Comparison of ENCODE assay signal across 23 cellular contexts in genomic region chr2:236336575-236337464, GRCh38.
A peak's percentile ranks its signal among the peaks of the same experiment; 100 is the strongest.
DNase-seq lines count a peak whose midpoint lies in the region; ATAC-seq, FAIRE-seq and TF ChIP-seq lines count a peak whose summit lies in the region.
"Had no signal": no experiment of that assay in that cellular context is flagged by ENCODE, and none has a peak within 500 bp of the region (broad histone marks: within the 10 kb centered on the region; RNA-seq: fewer than 3 reads in every experiment).

No MANE protein-coding gene starts in this region.

- H3K9ac ChIP-seq in kidney (ENCODE audit: low read length in 2 of 2): no peak overlapping the region
- H3K9ac ChIP-seq in neural progenitor cell: no peak overlapping the region
- H3K9ac ChIP-seq: GM23248 had no signal

- intact Hi-C loops in kidney (cut with DNase I): no loop called here

- peak overlapping the region; percentile 32 to 73 for H3K27ac ChIP-seq in kidney (ENCODE audit: low read depth in 2 of 2, low read length in 2 of 2)
- no peak overlapping the region for H3K27ac ChIP-seq in neural progenitor cell
- H3K27ac ChIP-seq: GM23248, RWPE1 had no signal

- TF ChIP-seq CTCF in kidney (IDR thresholded peaks at IDR 0.05; ENCODE audit: borderline replicate concordance, extremely low read depth, insufficient read depth) (no peak), neural progenitor cell (IDR thresholded peaks at IDR 0.05) (no peak)

- no peak overlapping the region for H3K4me3 ChIP-seq in kidney (ENCODE audit: low read length in 2 of 2)
- no peak overlapping the region for H3K4me3 ChIP-seq in neural progenitor cell
- H3K4me3 ChIP-seq: GM12878, GM23248 had no signal

- no peaks in the 10 kb centered on the region for H3K9me3 Mint-ChIP-seq in stimulated activated naive CD8-positive, alpha-beta T cell treated with anti-CD3 and anti-CD28 coated beads, Interleukin-15, amount 100 ng/mL, for 72 hours
- peaks cover 14% of the 10 kb centered on the region for H3K9me3 Mint-ChIP-seq in neural progenitor cell

- DNase-seq in stimulated activated naive CD8-positive, alpha-beta T cell treated with anti-CD3 and anti-CD28 coated beads, Interleukin-15, amount 100 ng/mL, for 72 hours: no peak
- DNase-seq in stimulated activated naive CD8-positive, alpha-beta T cell treated with anti-CD3 and anti-CD28 coated beads, Interleukin-15, Interleukin-2, amounts not matched to agents 100 U/mL and 50 U/mL, for 24 hours: no peak
- DNase-seq in kidney (peak; percentile 42), neural progenitor cell (ENCODE audit: low spot score) (no peak), ecto neural progenitor cell (ENCODE audit: low spot score) (no peak), GM12891 (ENCODE audit: insufficient read length, low spot score) (no peak)
- DNase-seq: DMS 273 treated with DMSO at 0.1 percent for 48 hours, GDM1, GM23248, KG1, NCI-H1417 treated with DMSO at 0.1 percent for 48 hours, NCI-H1930, NCI-H2171, NCI-H446 treated with DMSO at 0.1 percent for 48 hours, NCI-H748 treated with DMSO at 0.1 percent for 48 hours, PC-3 had no signal

- peaks cover 3% of the 10 kb centered on the region for H3K36me3 Mint-ChIP-seq in neural progenitor cell
- H3K36me3 Mint-ChIP-seq: CD14-positive monocyte had no signal

- FAIRE-seq in kidney (lab: Jason Lieb, UNC) (no peak), GM12891 (lab: Jason Lieb, UNC) (no peak)
- FAIRE-seq: A204.1, GM12878 had no signal

- H2AFZ ChIP-seq in neural progenitor cell (replicated peaks): no peak overlapping the region
- H2AFZ ChIP-seq: GM23248 had no signal

- H3K4me1 ChIP-seq in kidney (ENCODE audit: control insufficient read depth in 1 of 2, insufficient read depth in 1 of 2, low read depth in 1 of 2, low read length in 2 of 2) (peaks cover 4 to 5% of the 10 kb centered on the region in 2 donors), neural progenitor cell (peaks cover 19% of the 10 kb centered on the region)

- peak; percentile 26 for ATAC-seq in stimulated activated naive CD8-positive, alpha-beta T cell treated with anti-CD3 and anti-CD28 coated beads, Interleukin-15, amount 100 ng/mL, for 72 hours
- no peak for ATAC-seq in stimulated activated naive CD8-positive, alpha-beta T cell treated with anti-CD3 and anti-CD28 coated beads, Interleukin-15, Interleukin-2, amounts not matched to agents 100 U/mL and 50 U/mL, for 24 hours
- no peak for ATAC-seq in HG02642 (IDR thresholded peaks at IDR 0.05; ENCODE audit: poor library complexity, unreplicated experiment)
- ATAC-seq in HG02759 (IDR thresholded peaks at IDR 0.05; ENCODE audit: unreplicated experiment): no peak
- ATAC-seq: GM12878, HCT116, PC-3 had no signal

- no peak for TF ChIP-seq POLR2A in GM12891 (IDR thresholded peaks at IDR 0.05; ENCODE audit: low read depth, low read length)

- H3K79me2 ChIP-seq in neural progenitor cell (ENCODE audit: low read depth): no peaks in the 10 kb centered on the region

- H3K27me3 Mint-ChIP-seq in stimulated activated naive CD8-positive, alpha-beta T cell treated with anti-CD3 and anti-CD28 coated beads, Interleukin-15, amount 100 ng/mL, for 72 hours: no peaks in the 10 kb centered on the region
- peaks cover 5% of the 10 kb centered on the region for H3K27me3 Mint-ChIP-seq in neural progenitor cell (ENCODE audit: insufficient read depth, low read depth)

- H3K36me3 ChIP-seq in kidney (ENCODE audit: control insufficient read depth in 1 of 2, insufficient read depth in 2 of 2, low read length in 2 of 2) (no peaks in the 10 kb centered on the region), neural progenitor cell (peaks cover 5% of the 10 kb centered on the region)

- no peaks in the 10 kb centered on the region for H3K27me3 ChIP-seq in neural progenitor cell

- no peaks in the 10 kb centered on the region for H4K20me1 ChIP-seq in neural progenitor cell (ENCODE audit: low read depth)

- H3F3A ChIP-seq in neural progenitor cell (ENCODE audit: low read depth): peaks cover 3% of the 10 kb centered on the region

- no peak overlapping the region for H3K4me2 ChIP-seq in neural progenitor cell

- no peaks in the 10 kb centered on the region for H3K9me3 ChIP-seq in kidney (ENCODE audit: control insufficient read depth in 1 of 2, low read length in 2 of 2)
- peaks cover 11% of the 10 kb centered on the region for H3K9me3 ChIP-seq in neural progenitor cell (ENCODE audit: low read depth)

- peak overlapping the region in 1 of 2 donors; percentile 27 for H3K27ac Mint-ChIP-seq in stimulated activated naive CD8-positive, alpha-beta T cell treated with anti-CD3 and anti-CD28 coated beads, Interleukin-15, amount 100 ng/mL, for 72 hours
- H3K27ac Mint-ChIP-seq in neural progenitor cell: peak overlapping the region; percentile 14
- H3K27ac Mint-ChIP-seq: CD14-positive monocyte had no signal

- H3K4me3 Mint-ChIP-seq in stimulated activated naive CD8-positive, alpha-beta T cell treated with anti-CD3 and anti-CD28 coated beads, Interleukin-15, amount 100 ng/mL, for 72 hours: no peak overlapping the region
- H3K4me3 Mint-ChIP-seq in neural progenitor cell: no peak overlapping the region
- H3K4me3 Mint-ChIP-seq: CD14-positive monocyte had no signal

- peaks cover 7% of the 10 kb centered on the region for H3K4me1 Mint-ChIP-seq in stimulated activated naive CD8-positive, alpha-beta T cell treated with anti-CD3 and anti-CD28 coated beads, Interleukin-15, amount 100 ng/mL, for 72 hours
- peaks cover 27% of the 10 kb centered on the region for H3K4me1 Mint-ChIP-seq in neural progenitor cell
- H3K4me1 Mint-ChIP-seq: CD14-positive monocyte had no signal

TF ChIP-seq in GM12891, 5 proteins besides CTCF, POLR2A, EP300 and RAD21:
- TF ChIP-seq POLR2AphosphoS5 (IDR thresholded peaks at IDR 0.05; ENCODE audit: low read depth, low read length): no peak
- no peak for TF ChIP-seq POU2F2 (IDR thresholded peaks at IDR 0.05; ENCODE audit: low read depth, low read length)
- no peak for TF ChIP-seq TAF1 (IDR thresholded peaks at IDR 0.05; ENCODE audit: low read depth, low read length)
- TF ChIP-seq SPI1 (IDR thresholded peaks at IDR 0.05; ENCODE audit: low read depth, low read length): no peak
- no peak for TF ChIP-seq PAX5 (IDR thresholded peaks at IDR 0.05; ENCODE audit: insufficient read depth, low read length, severe bottlenecking)
